8 cellular contexts compared by ENCODE assay signal in the genomic region with DNA sequence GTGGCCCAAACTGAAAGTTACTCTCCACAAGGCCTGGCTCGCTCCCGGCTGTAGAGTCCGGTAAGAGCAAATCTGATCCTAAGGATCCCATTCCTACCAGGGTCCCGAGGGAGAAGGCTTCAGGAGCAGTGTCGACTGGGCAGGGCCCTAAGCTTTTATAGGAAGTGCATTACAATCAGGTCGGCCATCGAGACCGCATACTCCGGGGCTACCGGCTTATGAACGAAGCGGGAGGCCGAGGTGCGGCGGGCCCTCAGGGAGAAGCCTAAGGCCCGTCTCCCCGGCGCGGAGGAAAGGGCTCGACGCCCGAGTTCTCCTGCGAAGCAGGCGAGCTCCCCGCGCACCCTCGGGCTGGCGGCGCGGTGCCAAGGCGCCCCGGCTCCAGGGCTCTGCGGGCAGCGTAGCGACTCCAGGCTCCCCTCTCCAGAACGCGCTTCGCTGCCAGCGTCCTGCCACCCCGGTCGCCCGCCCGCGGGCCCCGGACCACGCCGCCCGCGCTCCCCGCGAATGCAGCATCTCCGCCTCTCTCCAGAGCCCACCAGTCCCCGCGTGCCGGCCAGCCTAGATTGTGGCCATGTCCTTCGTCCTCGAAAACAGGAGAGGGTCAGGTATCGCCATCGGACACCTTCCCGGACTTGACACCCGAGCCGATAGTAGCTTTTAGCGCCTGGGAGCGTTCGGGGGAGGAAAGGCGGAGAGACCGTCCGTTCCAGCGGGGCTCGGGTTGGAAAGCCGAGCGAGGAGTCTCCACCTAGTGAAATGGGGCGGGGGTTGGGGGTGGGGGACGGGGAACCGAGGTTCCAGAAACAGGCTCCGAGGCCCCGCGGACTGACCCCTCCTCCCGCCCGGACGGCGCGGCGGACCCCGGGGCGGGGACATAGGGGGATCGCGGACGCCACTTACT. TPM values are rescaled to one million over a fixed set of nuclear protein-coding genes. Genes with fewer than 3 reads are reported as not detected.
DNase-seq lines count a peak whose midpoint lies in the region; ATAC-seq, FAIRE-seq and TF ChIP-seq lines count a peak whose summit lies in the region.

No MANE protein-coding gene starts in this region.

- no peak overlapping the region; a peak in 1 of 7 replicates for H3K27ac Mint-ChIP-seq in H9

- H3K36me3 Mint-ChIP-seq in H9 (ENCODE audit: insufficient read depth in 1 of 3, low read depth in 3 of 3), result no peaks in the 10 kb centered on the region

- no peak overlapping the region for H2BK15ac ChIP-seq in H9 (ENCODE audit: low read depth, low read length)

- no peaks in the 10 kb centered on the region for H3K9me1 ChIP-seq in keratinocyte (ENCODE audit: control insufficient read depth, extremely low read depth, insufficient read depth, low read length)

- CTCF ChIA-PET in AG04450 (lab: Charles Lee), result interaction anchor here (0.6 to 4.5 kb wide), 10 partner anchors 8 to 1962 kb away, joined by 3 to 29 read pairs (median 4); no protein-coding TSS in a partner anchor

- no peak for FAIRE-seq in keratinocyte (lab: Jason Lieb, UNC)
- FAIRE-seq in small intestine (lab: Jason Lieb, UNC), result no peak

- H3K4me3 ChIP-seq in AG04450 (ENCODE audit: low read depth, low read length), result peak overlapping the region; percentile 63
- peak overlapping the region; percentile 86 to 95 (median 93) for H3K4me3 ChIP-seq in keratinocyte (ENCODE audit: control insufficient read depth in 2 of 3, extremely low read depth in 1 of 3, insufficient read depth in 2 of 3, low read depth in 1 of 3, low read length in 3 of 3)
- peak overlapping the region; percentile 77 to 84 for H3K4me3 ChIP-seq in small intestine (ENCODE audit: low read depth in 1 of 2, low read length in 2 of 2)

- H4K20me1 ChIP-seq in H9 (ENCODE audit: control insufficient read depth, insufficient read depth, insufficient read length) (no peaks in the 10 kb centered on the region), keratinocyte (ENCODE audit: control insufficient read depth, extremely low read depth, insufficient read depth, low read length) (peaks cover 9% of the 10 kb centered on the region)

- peak overlapping the region; percentile 79 to 94 for H3K4me3 Mint-ChIP-seq in H9

- H3K4me2 ChIP-seq in H9 (ENCODE audit: insufficient read depth, insufficient read length, low read length), result peak overlapping the region; percentile 94
- H3K4me2 ChIP-seq in keratinocyte (ENCODE audit: control insufficient read depth, extremely low read depth, insufficient read depth, low read depth, low read length), result peak overlapping the region; percentile 45

- POLR2A ChIA-PET in AG04450 (lab: Yijun Ruan, JAX), result interaction anchor here (1.0 to 2.0 kb wide), 2 partner anchors 31 to 1123 kb away, joined by 3 to 6 read pairs; no protein-coding TSS in a partner anchor

- H3K27me3 Mint-ChIP-seq in H9 (ENCODE audit: low read depth), result peaks cover 21% of the 10 kb centered on the region

- H3T11ph ChIP-seq in H9 (ENCODE audit: low read length), result no peak overlapping the region

- H2AK5ac ChIP-seq in H9 (ENCODE audit: insufficient read length, low read length), result no peak overlapping the region

- no peaks in the 10 kb centered on the region; a peak in 1 of 5 replicates for H3K9me3 Mint-ChIP-seq in H9

- H3K23me2 ChIP-seq in H9 (ENCODE audit: insufficient read length, low read depth, low read length, poor library complexity, severe bottlenecking), result peaks cover 19% of the 10 kb centered on the region

- H4K8ac ChIP-seq in H9 (replicated peaks; ENCODE audit: insufficient read length, low read depth, low read length), result no peak overlapping the region

- no peak overlapping the region for H2BK5ac ChIP-seq in H9 (ENCODE audit: insufficient read length, low read length)

- no peak overlapping the region for H3K18ac ChIP-seq in H9 (ENCODE audit: insufficient read length, low read depth, low read length)

- H2AFZ ChIP-seq in H9 (ENCODE audit: low read length) (no peak overlapping the region), keratinocyte (ENCODE audit: control insufficient read depth, low read length) (no peak overlapping the region)

- H3K9ac ChIP-seq in H9 (ENCODE audit: extremely low read depth, insufficient read length, low read length) (peak overlapping the region; percentile 39), keratinocyte (ENCODE audit: control insufficient read depth, extremely low read depth, insufficient read depth, low read length) (peak overlapping the region; percentile 93)

- peak overlapping the region; percentile 74; the same call in 1 of the 2 replicates for H3K14ac ChIP-seq in H9 (ENCODE audit: insufficient read depth, low read length)

- H2BK120ac ChIP-seq in H9 (ENCODE audit: low read depth, low read length, poor library complexity, severe bottlenecking), result no peak overlapping the region

- DNase-seq in AG04450 (ENCODE audit: low read depth, low spot score) (peak; percentile 13), H9 (no peak), T-helper 9 cell (peak; percentile 6), cerebellar cortex (ENCODE audit: low spot score) (peak; percentile 37), keratinocyte (ENCODE audit: low read depth, low spot score) (no peak), small intestine (peak; percentile 60), NOMO-1 treated with dmso at 0.1 percent for 144 hours (lab: John Stamatoyannopoulos, UW; ENCODE audit: unreplicated experiment) (no peak)

- no peak overlapping the region for H2BK12ac ChIP-seq in H9 (ENCODE audit: insufficient read length, low read depth, low read length)

- no CpG with 5 or more reads among the region's 89 CpGs for WGBS in H9 (ENCODE audit: extremely low coverage, insufficient read length, low lambda C conversion rate)
- 1 to 2% (median 2%) methylated on average over 69 to 89 of the region's 89 CpGs for WGBS in small intestine, 3 donors

- H3K4me1 Mint-ChIP-seq in H9, result peaks cover 49 to 59% of the 10 kb centered on the region in 2 experiments

- H3K4ac ChIP-seq in H9 (ENCODE audit: low read depth, low read length), result no peak overlapping the region

- H3K27me3 ChIP-seq in AG04450 (ENCODE audit: control insufficient read depth, insufficient read depth, low read length) (no peaks in the 10 kb centered on the region), H9 (ENCODE audit: insufficient read depth, low read length) (peaks cover 5% of the 10 kb centered on the region; the same call in 1 of the 2 replicates), keratinocyte (ENCODE audit: control insufficient read depth, extremely low read depth, insufficient read depth, low read length) (no peaks in the 10 kb centered on the region), small intestine (ENCODE audit: control insufficient read depth in 2 of 2, insufficient read depth in 2 of 2, low read length in 2 of 2) (peaks cover 0 to 2% of the 10 kb centered on the region in 2 donors)

- H3K79me1 ChIP-seq in H9 (ENCODE audit: insufficient read depth, low read depth, low read length, poor library complexity, severe bottlenecking), result no peaks in the 10 kb centered on the region

- H3K56ac ChIP-seq in H9 (ENCODE audit: insufficient read length, low read depth, low read length), result no peak overlapping the region

- no peak overlapping the region for H4K5ac ChIP-seq in H9 (ENCODE audit: insufficient read length, low read depth, low read length)

- H3K27ac ChIP-seq in AG04450 (ENCODE audit: low read depth, low read length) (peak overlapping the region; percentile 77), H9 (ENCODE audit: insufficient read length, low read depth, low read length) (no peak overlapping the region), keratinocyte (ENCODE audit: control insufficient read depth, insufficient read depth, low read length) (peak overlapping the region; percentile 84), small intestine (ENCODE audit: low read depth in 1 of 2, low read length in 1 of 2) (peak overlapping the region; percentile 79 to 83)

- TF ChIP-seq CTCF in AG04450 (IDR thresholded peaks at IDR 0.05; ENCODE audit: low read depth, low read length), result no peak; the same call in 1 of the 2 replicates
- no peak for TF ChIP-seq CTCF in H9 (conservative IDR thresholded peaks at IDR 0.05)
- no peak for TF ChIP-seq CTCF in keratinocyte (optimal IDR thresholded peaks at IDR 0.05 in 1 of 3, IDR thresholded peaks at IDR 0.05 in 1 of 3, conservative IDR thresholded peaks at IDR 0.05 in 1 of 3; ENCODE audit: extremely low read depth in 1 of 3, insufficient read depth in 2 of 3, low read length in 3 of 3)

- H4K91ac ChIP-seq in H9 (ENCODE audit: insufficient read length, low read depth, low read length), result no peak overlapping the region

- H3K79me2 ChIP-seq in H9 (ENCODE audit: insufficient read depth, low read length) (peaks cover 1% of the 10 kb centered on the region; the same call in 1 of the 2 replicates), keratinocyte (ENCODE audit: control insufficient read depth, insufficient read depth, low read length) (peaks cover 60% of the 10 kb centered on the region)

- no peak overlapping the region for H2BK20ac ChIP-seq in H9 (ENCODE audit: low read depth, low read length, poor library complexity, severe bottlenecking)

- no peak for ATAC-seq in HG03354 (IDR thresholded peaks at IDR 0.05; ENCODE audit: poor library complexity, severe bottlenecking, unreplicated experiment)

- dilution Hi-C loops in keratinocyte (cut with MboI; ENCODE audit: extremely low pct_ligation_motif_present, low sequenced_read_pairs), result no loop called here

- no peak overlapping the region for H3K23ac ChIP-seq in H9 (ENCODE audit: insufficient read length, low read depth, low read length)

- H3K4me1 ChIP-seq in H9 (ENCODE audit: insufficient read depth, low read length) (peaks cover 12% of the 10 kb centered on the region; the same call in 1 of the 2 replicates), keratinocyte (ENCODE audit: control insufficient read depth, extremely low read depth, insufficient read depth, low read length) (peaks cover 38% of the 10 kb centered on the region), small intestine (ENCODE audit: control insufficient read depth in 2 of 2, insufficient read depth in 1 of 2, low read depth in 1 of 2, low read length in 1 of 2) (peaks cover 0 to 3% of the 10 kb centered on the region in 2 donors)

- H3K36me3 ChIP-seq in keratinocyte (ENCODE audit: control insufficient read depth in 2 of 2, extremely low read depth in 1 of 2, insufficient read depth in 2 of 2, low read length in 2 of 2) (peaks cover 0 to 6% of the 10 kb centered on the region in 2 experiments), small intestine (ENCODE audit: control insufficient read depth in 2 of 2, insufficient read depth in 2 of 2, low read length in 2 of 2) (no peaks in the 10 kb centered on the region)

- H3K9me3 ChIP-seq in AG04450 (ENCODE audit: control insufficient read depth, insufficient read depth, low read length) (no peaks in the 10 kb centered on the region; the same call in 1 of the 2 replicates), H9 (ENCODE audit: control insufficient read depth, low read depth, low read length) (no peaks in the 10 kb centered on the region), keratinocyte (ENCODE audit: control insufficient read depth, low read depth, low read length) (no peaks in the 10 kb centered on the region), small intestine (ENCODE audit: control insufficient read depth, low read depth) (no peaks in the 10 kb centered on the region)

RNA-seq across cellular contexts. Expression of a gene that starts 1.3 kb away (rescaled TPM):
- polyA plus RNA-seq in AG04450 (2011; rRNA removed) (2.6 and 3.0 TPM in 2 replicates), keratinocyte (29.4 to 68.0 TPM (median 38.9 TPM) in 3 replicates), small intestine (10 to 100 TPM; 10.8 to 33.0 (median 18.1) TPM)
- 4.0 and 4.6 TPM in 2 replicates for polyA minus RNA-seq in AG04450 (2011; rRNA and poly(A)+ RNA removed)
- total RNA-seq in H9 (2021), result 12.7 and 12.9 TPM in 2 replicates
- 15.9 TPM for polyA plus RNA-seq in keratinocyte (2011; ENCODE audit: low read depth)
- polyA plus RNA-seq in keratinocyte (2011; cell fraction: cytosol; rRNA removed), result 29.4 and 32.8 TPM in 2 replicates
- polyA plus RNA-seq in keratinocyte (2011; cell fraction: nucleus; rRNA removed), result 74.1 and 79.8 TPM in 2 replicates
- polyA plus RNA-seq in keratinocyte (2012; ENCODE audit: low replicate concordance), result 23.1 and 66.7 TPM in 2 replicates
- 49.3 to 103 TPM (median 57.1 TPM) in 3 replicates for polyA minus RNA-seq in keratinocyte
- polyA minus RNA-seq in keratinocyte (2011; cell fraction: cytosol; rRNA and poly(A)+ RNA removed), result 43.4 TPM
- 64.7 and 91.4 TPM in 2 replicates for polyA minus RNA-seq in keratinocyte (2011; cell fraction: nucleus; rRNA and poly(A)+ RNA removed)

RNA-seq across cellular contexts. Expression of a gene that starts 33.7 kb away (rescaled TPM):
- 53.3 and 80.3 TPM in 2 replicates for polyA plus RNA-seq in AG04450 (2011; rRNA removed)
- polyA minus RNA-seq in AG04450 (2011; rRNA and poly(A)+ RNA removed), result 7.6 and 11.6 TPM in 2 replicates
- 96.9 and 100 TPM in 2 replicates for total RNA-seq in H9 (2021)
- polyA plus RNA-seq in keratinocyte, result 33.0 to 96.8 TPM (median 75.8 TPM) in 3 replicates
- polyA plus RNA-seq in keratinocyte (2011; ENCODE audit: low read depth), result 302 TPM
- polyA plus RNA-seq in keratinocyte (2011; cell fraction: cytosol; rRNA removed), result 14.5 and 18.8 TPM in 2 replicates
- polyA plus RNA-seq in keratinocyte (2011; cell fraction: nucleus; rRNA removed), result 213 and 302 TPM in 2 replicates
- polyA plus RNA-seq in keratinocyte (2012; ENCODE audit: low replicate concordance), result 38.4 and 51.4 TPM in 2 replicates
- 1.2 to 14.4 TPM (median 6.1 TPM) in 3 replicates for polyA minus RNA-seq in keratinocyte
- polyA minus RNA-seq in keratinocyte (2011; cell fraction: cytosol; rRNA and poly(A)+ RNA removed), result 10.4 TPM
- 30.1 and 37.9 TPM in 2 replicates for polyA minus RNA-seq in keratinocyte (2011; cell fraction: nucleus; rRNA and poly(A)+ RNA removed)
- polyA plus RNA-seq in small intestine, result 10 to 100 TPM; 43.8 to 65.8 (median 46.2) TPM

Comparison
In these comparisons a context has a peak if more than half of its experiments do, and no peak if none do; other contexts are left out.
1. DNase-seq: peak in AG04450 (single experiment), T-helper 9 cell (single experiment), cerebellar cortex (single experiment) and small intestine (single experiment); none in H9 (single experiment), keratinocyte (single experiment) and NOMO-1 treated with dmso at 0.1 percent for 144 hours (single experiment).
2. Peak in every context shown above with its lines, with median percentiles within 50 percentile points of each other: H3K4me3 ChIP-seq.